1 cellular context compared by ENCODE assay signal in the genomic region with DNA sequence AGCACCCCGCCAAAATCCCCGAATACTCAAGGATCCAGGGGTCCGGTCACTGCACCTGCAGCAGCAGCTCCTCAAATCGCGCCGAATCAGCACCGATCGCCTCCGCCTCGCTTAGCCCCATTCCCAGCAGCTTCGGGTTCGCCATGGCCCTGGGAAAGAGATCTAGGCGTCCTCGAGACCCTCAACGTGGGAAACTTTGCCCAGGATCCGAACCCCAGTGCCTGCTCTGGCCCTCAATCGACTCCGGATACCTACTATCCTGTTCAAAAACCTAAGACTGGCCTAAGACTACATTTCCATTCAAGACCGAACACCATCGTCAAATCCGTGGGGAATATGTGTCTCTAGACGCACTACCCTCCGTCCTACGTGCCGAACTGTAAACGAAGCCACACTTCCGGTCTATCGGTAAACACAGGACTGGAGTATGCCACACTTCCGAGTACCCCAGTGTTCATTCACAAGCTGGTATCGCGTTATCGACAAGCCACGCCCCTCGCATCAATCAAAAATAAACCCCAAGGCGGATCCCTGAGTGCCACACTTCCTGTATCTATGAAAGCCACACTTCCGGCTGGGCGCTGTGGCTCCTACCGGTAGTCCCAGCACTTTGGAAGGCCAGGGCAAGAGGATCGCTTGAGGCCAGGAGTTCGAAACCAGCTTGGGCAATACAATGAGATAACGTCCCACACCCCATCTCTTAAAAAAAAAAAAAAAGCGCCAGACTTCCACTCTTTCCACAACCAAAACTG.
TF ChIP-seq lines count a peak whose summit lies in the region.

Gene PIH1D1, minus strand, starts transcription at position 385 of the 752 bp plus-strand sequence. Its CDS starts 240 bp downstream, at position 145.

TF ChIP-seq in K562, 482 proteins besides CTCF, POLR2A, EP300 and RAD21 (continued from another document and continues in another):
- TF ChIP-seq, protein P1, sequence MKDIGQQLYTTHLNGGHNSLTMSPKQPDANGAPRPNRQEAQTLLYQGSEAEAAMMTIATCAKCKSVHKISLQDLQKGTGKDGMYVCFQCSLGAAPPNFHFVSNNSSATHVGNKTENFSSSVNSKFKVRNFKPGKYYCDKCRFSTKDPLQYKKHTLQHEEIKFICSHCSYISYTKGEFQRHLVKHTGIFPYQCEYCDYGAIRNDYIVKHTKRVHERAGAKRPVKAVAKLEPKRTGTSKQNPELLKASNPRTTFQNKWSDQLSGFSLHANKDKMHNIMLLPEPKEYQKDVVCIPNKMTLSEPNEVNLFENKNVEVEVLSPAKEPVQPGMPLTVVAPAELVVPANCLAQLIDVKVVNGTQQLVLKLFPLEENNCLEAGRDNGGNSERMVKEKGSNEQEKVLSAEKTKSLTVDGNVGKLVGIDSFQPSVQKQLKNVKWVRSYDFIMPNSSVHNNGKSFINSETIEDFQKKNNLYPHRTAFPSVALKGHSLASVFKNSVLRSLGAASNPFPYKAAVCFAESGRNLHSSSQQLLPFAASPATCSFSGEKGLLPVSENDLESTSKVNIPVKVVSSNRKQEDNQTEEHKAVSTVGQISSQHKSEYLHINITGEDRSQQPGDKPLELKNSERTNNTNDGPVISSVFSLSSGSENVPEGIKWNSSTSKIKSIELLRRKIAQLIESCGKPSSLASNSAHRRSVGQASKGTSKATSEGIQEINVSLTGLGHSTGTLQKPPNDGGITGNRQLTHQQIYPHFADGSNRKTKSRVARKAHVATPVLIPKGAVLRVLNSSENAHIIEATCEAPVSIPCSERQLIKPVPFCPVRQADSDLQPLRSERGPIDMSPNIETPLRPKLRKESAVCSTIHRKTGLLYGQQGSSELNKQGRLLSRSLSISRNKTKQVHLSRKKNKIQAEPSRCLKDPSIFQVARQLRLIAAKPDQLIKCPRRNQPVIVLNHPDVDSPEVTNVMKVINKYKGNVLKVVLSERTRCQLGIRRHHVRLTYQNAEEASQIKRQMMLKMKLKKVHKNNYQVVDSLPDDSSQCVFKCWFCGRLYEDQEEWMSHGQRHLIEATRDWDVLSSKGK (CRISPR knock-in tag; IDR thresholded peaks at IDR 0.05): no peak
- TF ChIP-seq ZNF583 (CRISPR knock-in tag; IDR thresholded peaks at IDR 0.05): no peak
- peak; percentile 54; the same call in 1 of the 2 replicates for TF ChIP-seq FOXP1 (CRISPR knock-in tag; IDR thresholded peaks at IDR 0.05)
- no peak; the same call in none of the 2 replicates for TF ChIP-seq ZBTB7A (IDR thresholded peaks at IDR 0.05; ENCODE audit: borderline replicate concordance, control insufficient read depth, low read depth, low read length)
- TF ChIP-seq ZNF41 (CRISPR knock-in tag; conservative IDR thresholded peaks at IDR 0.05): no peak
- no peak for TF ChIP-seq SRSF3 (IDR thresholded peaks at IDR 0.05; ENCODE audit: insufficient read depth, low read length)
- peak; percentile 93 for TF ChIP-seq ELF1 (tag; IDR thresholded peaks at IDR 0.05)
- TF ChIP-seq SP1 (CRISPR knock-in tag; IDR thresholded peaks at IDR 0.05): peak; percentile 91
- TF ChIP-seq ZNF134 (CRISPR knock-in tag; conservative IDR thresholded peaks at IDR 0.05): no peak
- no peak for TF ChIP-seq ZEB2 (IDR thresholded peaks at IDR 0.05)
- TF ChIP-seq, protein P2, sequence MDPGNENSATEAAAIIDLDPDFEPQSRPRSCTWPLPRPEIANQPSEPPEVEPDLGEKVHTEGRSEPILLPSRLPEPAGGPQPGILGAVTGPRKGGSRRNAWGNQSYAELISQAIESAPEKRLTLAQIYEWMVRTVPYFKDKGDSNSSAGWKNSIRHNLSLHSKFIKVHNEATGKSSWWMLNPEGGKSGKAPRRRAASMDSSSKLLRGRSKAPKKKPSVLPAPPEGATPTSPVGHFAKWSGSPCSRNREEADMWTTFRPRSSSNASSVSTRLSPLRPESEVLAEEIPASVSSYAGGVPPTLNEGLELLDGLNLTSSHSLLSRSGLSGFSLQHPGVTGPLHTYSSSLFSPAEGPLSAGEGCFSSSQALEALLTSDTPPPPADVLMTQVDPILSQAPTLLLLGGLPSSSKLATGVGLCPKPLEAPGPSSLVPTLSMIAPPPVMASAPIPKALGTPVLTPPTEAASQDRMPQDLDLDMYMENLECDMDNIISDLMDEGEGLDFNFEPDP (CRISPR knock-in tag; IDR thresholded peaks at IDR 0.05): no peak
- TF ChIP-seq ZZZ3 (IDR thresholded peaks at IDR 0.05): peak; percentile 74
- TF ChIP-seq KLF1 (tag; IDR thresholded peaks at IDR 0.05): no peak
- TF ChIP-seq, protein P3, sequence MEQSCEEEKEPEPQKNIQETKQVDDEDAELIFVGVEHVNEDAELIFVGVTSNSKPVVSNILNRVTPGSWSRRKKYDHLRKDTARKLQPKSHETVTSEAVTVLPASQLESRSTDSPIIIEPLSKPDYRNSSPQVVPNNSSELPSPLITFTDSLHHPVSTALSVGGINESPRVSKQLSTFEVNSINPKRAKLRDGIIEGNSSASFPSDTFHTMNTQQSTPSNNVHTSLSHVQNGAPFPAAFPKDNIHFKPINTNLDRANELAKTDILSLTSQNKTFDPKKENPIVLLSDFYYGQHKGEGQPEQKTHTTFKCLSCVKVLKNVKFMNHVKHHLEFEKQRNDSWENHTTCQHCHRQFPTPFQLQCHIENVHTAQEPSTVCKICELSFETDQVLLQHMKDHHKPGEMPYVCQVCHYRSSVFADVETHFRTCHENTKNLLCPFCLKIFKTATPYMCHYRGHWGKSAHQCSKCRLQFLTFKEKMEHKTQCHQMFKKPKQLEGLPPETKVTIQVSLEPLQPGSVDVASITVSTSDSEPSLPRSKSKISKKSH (CRISPR knock-in tag; IDR thresholded peaks at IDR 0.05): no peak
- no peak for TF ChIP-seq MIER1 (IDR thresholded peaks at IDR 0.05; ENCODE audit: low read depth)
- TF ChIP-seq NFRKB (IDR thresholded peaks at IDR 0.05; ENCODE audit: low read depth): no peak
- no peak for TF ChIP-seq NFXL1 (CRISPR knock-in tag; IDR thresholded peaks at IDR 0.05)
- TF ChIP-seq HNRNPH1 (optimal IDR thresholded peaks at IDR 0.05; ENCODE audit: low read depth, low read length): no peak
- TF ChIP-seq GTF2F1 (IDR thresholded peaks at IDR 0.05; ENCODE audit: low read depth, low read length): no peak
- TF ChIP-seq MAFF (IDR thresholded peaks at IDR 0.05; ENCODE audit: low read length): no peak; the same call in 1 of the 2 replicates
- TF ChIP-seq, protein P4, sequence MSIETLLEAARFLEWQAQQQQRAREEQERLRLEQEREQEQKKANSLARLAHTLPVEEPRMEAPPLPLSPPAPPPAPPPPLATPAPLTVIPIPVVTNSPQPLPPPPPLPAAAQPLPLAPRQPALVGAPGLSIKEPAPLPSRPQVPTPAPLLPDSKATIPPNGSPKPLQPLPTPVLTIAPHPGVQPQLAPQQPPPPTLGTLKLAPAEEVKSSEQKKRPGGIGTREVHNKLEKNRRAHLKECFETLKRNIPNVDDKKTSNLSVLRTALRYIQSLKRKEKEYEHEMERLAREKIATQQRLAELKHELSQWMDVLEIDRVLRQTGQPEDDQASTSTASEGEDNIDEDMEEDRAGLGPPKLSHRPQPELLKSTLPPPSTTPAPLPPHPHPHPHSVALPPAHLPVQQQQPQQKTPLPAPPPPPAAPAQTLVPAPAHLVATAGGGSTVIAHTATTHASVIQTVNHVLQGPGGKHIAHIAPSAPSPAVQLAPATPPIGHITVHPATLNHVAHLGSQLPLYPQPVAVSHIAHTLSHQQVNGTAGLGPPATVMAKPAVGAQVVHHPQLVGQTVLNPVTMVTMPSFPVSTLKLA (conservative IDR thresholded peaks at IDR 0.05): peak; percentile 66 to 92; a peak in 3 of 4 replicates
- TF ChIP-seq SRSF1 (IDR thresholded peaks at IDR 0.05; ENCODE audit: low read depth, low read length): no peak
- no peak for TF ChIP-seq ZNF354B (CRISPR knock-in tag; IDR thresholded peaks at IDR 0.05)
- TF ChIP-seq POLR3G (IDR thresholded peaks at IDR 0.05; ENCODE audit: extremely low read depth, insufficient read length, insufficient replicate concordance): no peak
- no peak for TF ChIP-seq HNRNPUL1 (IDR thresholded peaks at IDR 0.05; ENCODE audit: low read length)
- TF ChIP-seq RBM34 (IDR thresholded peaks at IDR 0.05; ENCODE audit: borderline replicate concordance, insufficient read depth, low read length): no peak
- no peak for TF ChIP-seq SRSF9 (IDR thresholded peaks at IDR 0.05; ENCODE audit: borderline replicate concordance, low read depth, low read length)
- TF ChIP-seq USF1 (CRISPR knock-in tag; IDR thresholded peaks at IDR 0.05): no peak
- TF ChIP-seq, protein P5, sequence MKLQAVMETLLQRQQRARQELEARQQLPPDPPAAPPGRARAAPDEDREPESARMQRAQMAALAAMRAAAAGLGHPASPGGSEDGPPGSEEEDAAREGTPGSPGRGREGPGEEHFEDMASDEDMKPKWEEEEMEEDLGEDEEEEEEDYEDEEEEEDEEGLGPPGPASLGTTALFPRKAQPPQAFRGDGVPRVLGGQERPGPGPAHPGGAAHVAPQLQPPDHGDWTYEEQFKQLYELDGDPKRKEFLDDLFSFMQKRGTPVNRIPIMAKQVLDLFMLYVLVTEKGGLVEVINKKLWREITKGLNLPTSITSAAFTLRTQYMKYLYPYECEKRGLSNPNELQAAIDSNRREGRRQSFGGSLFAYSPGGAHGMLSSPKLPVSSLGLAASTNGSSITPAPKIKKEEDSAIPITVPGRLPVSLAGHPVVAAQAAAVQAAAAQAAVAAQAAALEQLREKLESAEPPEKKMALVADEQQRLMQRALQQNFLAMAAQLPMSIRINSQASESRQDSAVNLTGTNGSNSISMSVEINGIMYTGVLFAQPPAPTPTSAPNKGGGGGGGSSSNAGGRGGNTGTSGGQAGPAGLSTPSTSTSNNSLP (IDR thresholded peaks at IDR 0.05; ENCODE audit: borderline replicate concordance, low read depth, low read length): peak; percentile 95
- TF ChIP-seq CEBPZ (IDR thresholded peaks at IDR 0.05; ENCODE audit: borderline replicate concordance, low read depth, low read length): no peak
- TF ChIP-seq, protein P6, sequence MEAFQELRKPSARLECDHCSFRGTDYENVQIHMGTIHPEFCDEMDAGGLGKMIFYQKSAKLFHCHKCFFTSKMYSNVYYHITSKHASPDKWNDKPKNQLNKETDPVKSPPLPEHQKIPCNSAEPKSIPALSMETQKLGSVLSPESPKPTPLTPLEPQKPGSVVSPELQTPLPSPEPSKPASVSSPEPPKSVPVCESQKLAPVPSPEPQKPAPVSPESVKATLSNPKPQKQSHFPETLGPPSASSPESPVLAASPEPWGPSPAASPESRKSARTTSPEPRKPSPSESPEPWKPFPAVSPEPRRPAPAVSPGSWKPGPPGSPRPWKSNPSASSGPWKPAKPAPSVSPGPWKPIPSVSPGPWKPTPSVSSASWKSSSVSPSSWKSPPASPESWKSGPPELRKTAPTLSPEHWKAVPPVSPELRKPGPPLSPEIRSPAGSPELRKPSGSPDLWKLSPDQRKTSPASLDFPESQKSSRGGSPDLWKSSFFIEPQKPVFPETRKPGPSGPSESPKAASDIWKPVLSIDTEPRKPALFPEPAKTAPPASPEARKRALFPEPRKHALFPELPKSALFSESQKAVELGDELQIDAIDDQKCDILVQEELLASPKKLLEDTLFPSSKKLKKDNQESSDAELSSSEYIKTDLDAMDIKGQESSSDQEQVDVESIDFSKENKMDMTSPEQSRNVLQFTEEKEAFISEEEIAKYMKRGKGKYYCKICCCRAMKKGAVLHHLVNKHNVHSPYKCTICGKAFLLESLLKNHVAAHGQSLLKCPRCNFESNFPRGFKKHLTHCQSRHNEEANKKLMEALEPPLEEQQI (IDR thresholded peaks at IDR 0.05): no peak
- TF ChIP-seq MTF1 (CRISPR knock-in tag; IDR thresholded peaks at IDR 0.05; ENCODE audit: borderline replicate concordance): no peak
- TF ChIP-seq, protein P7, sequence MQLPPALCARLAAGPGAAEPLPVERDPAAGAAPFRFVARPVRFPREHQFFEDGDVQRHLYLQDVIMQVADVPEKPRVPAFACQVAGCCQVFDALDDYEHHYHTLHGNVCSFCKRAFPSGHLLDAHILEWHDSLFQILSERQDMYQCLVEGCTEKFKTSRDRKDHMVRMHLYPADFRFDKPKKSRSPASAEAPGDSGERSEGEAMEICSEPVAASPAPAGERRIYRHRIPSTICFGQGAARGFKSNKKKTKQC (CRISPR knock-in tag; IDR thresholded peaks at IDR 0.05): peak; percentile 27; the same call in 1 of the 2 replicates
- TF ChIP-seq SMAD1 (IDR thresholded peaks at IDR 0.05; ENCODE audit: low read depth, low read length, partially characterized antibody): no peak
- no peak for TF ChIP-seq POLR3A (IDR thresholded peaks at IDR 0.05; ENCODE audit: borderline replicate concordance, extremely low read depth, insufficient read depth, insufficient read length)
